22 cellular contexts compared by ENCODE assay signal in the genomic region with DNA sequence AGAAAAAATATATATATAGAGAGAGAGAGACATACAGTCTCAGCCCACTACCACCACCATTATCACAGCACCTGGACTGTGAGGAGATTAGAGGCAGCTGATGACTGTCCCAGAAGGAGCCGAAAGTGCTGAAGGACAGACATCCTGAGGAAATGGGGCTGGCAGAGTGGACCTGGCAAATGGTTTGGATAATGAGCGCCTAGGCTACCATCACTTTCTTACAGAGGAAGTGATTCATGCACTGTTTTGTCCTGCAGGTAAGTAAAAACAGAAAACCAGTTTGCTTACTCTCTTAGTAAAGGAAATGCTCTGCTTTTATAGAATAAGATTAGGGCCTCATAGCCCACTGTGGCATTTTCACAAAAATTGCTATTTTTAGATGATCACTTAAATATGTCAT.
"Had no signal": no experiment of that assay in that cellular context is flagged by ENCODE, and none has a peak within 500 bp of the region (broad histone marks: within the 10 kb centered on the region; RNA-seq: fewer than 3 reads in every experiment).

No MANE protein-coding gene starts in this region.

- H3K27ac ChIP-seq: ascending aorta, cardiac muscle cell, gastrocnemius medialis, heart left ventricle, left lung, neutrophil, skin epidermis had no signal

- H3K4me3 Mint-ChIP-seq: activated naive CD4-positive, alpha-beta T cell treated with anti-CD3 and anti-CD28 coated beads for 36 hours; activated naive CD8-positive, alpha-beta T cell treated with anti-CD3 and anti-CD28 coated beads, Interleukin-2, amount 50 U/mL, for 24 hours; activated T-helper 17 cell treated with anti-CD3 and anti-CD28 coated beads, Interleukin-2, amount 50 U/mL, for 72 hours; natural killer cell; T-cell; type B pancreatic cell had no signal

- H3K27me3 Mint-ChIP-seq: activated naive CD8-positive, alpha-beta T cell treated with anti-CD3 and anti-CD28 coated beads, Interleukin-2, amount 50 U/mL, for 24 hours; type B pancreatic cell had no signal

- DNase-seq: activated CD4-positive, alpha-beta T cell treated with anti-CD3 and anti-CD28 coated beads, Interleukin-2, amount 50 U/mL, for 4 hours; activated CD4-positive, CD25-positive, alpha-beta regulatory T cell treated with anti-CD3 and anti-CD28 coated beads, Interleukin-2, amount 50 U/mL, for 72 hours; activated naive CD4-positive, alpha-beta T cell treated with anti-CD3 and anti-CD28 coated beads for 36 hours; activated naive CD8-positive, alpha-beta T cell treated with anti-CD3 and anti-CD28 coated beads, Interleukin-2, amount 50 U/mL, for 24 hours; activated T-cell treated with anti-CD3 and anti-CD28 coated beads for 4 hours; gastrocnemius medialis; heart left ventricle; left lung; natural killer cell; posterior cingulate gyrus; right cardiac atrium; stimulated activated CD4-positive, alpha-beta T cell treated with anti-CD3 and anti-CD28 coated beads, Interleukin-4, amount 100 ng/mL, for 4 hours; stimulated activated CD8-positive, alpha-beta memory T cell treated with anti-CD3 and anti-CD28 coated beads, Interleukin-4, amount 100 ng/mL, for 48 hours; stimulated activated naive CD4-positive, alpha-beta T cell treated with Interleukin-2 at 50 U/mL for 16 hours; T-cell; T-helper 9 cell had no signal

- H3K4me1 Mint-ChIP-seq: activated naive CD8-positive, alpha-beta T cell treated with anti-CD3 and anti-CD28 coated beads, Interleukin-2, amount 50 U/mL, for 24 hours; activated T-helper 17 cell treated with anti-CD3 and anti-CD28 coated beads, Interleukin-2, amount 50 U/mL, for 72 hours; natural killer cell; T-cell had no signal

- H3K27ac Mint-ChIP-seq: activated naive CD4-positive, alpha-beta T cell treated with anti-CD3 and anti-CD28 coated beads for 36 hours; activated naive CD8-positive, alpha-beta T cell treated with anti-CD3 and anti-CD28 coated beads, Interleukin-2, amount 50 U/mL, for 24 hours; activated T-helper 17 cell treated with anti-CD3 and anti-CD28 coated beads, Interleukin-2, amount 50 U/mL, for 72 hours; natural killer cell; T-cell; type B pancreatic cell had no signal

- H3K27me3 ChIP-seq: ascending aorta, cardiac muscle cell, gastrocnemius medialis, heart left ventricle, left lung, neutrophil had no signal

- H3K9me3 Mint-ChIP-seq: activated naive CD4-positive, alpha-beta T cell treated with anti-CD3 and anti-CD28 coated beads for 36 hours; activated naive CD8-positive, alpha-beta T cell treated with anti-CD3 and anti-CD28 coated beads, Interleukin-2, amount 50 U/mL, for 24 hours; activated T-helper 17 cell treated with anti-CD3 and anti-CD28 coated beads, Interleukin-2, amount 50 U/mL, for 72 hours; natural killer cell; T-cell; type B pancreatic cell had no signal

- H3K4me1 ChIP-seq: ascending aorta, gastrocnemius medialis, left lung had no signal

- H3K9me3 ChIP-seq: ascending aorta, gastrocnemius medialis, heart left ventricle, left lung, neutrophil had no signal

- H3K36me3 ChIP-seq: cardiac muscle cell, gastrocnemius medialis had no signal

- ATAC-seq: activated naive CD8-positive, alpha-beta T cell treated with anti-CD3 and anti-CD28 coated beads, Interleukin-2, amount 50 U/mL, for 24 hours; activated T-helper 17 cell treated with anti-CD3 and anti-CD28 coated beads, Interleukin-2, amount 50 U/mL, for 72 hours; heart left ventricle; left lung; natural killer cell; right cardiac atrium; T-cell had no signal

- H3K36me3 Mint-ChIP-seq: natural killer cell, T-cell had no signal

- H3K4me3 ChIP-seq: ascending aorta, cardiac muscle cell, gastrocnemius medialis, heart left ventricle, left lung, skin epidermis had no signal
